7 cellular contexts compared by ENCODE assay signal in the genomic region with DNA sequence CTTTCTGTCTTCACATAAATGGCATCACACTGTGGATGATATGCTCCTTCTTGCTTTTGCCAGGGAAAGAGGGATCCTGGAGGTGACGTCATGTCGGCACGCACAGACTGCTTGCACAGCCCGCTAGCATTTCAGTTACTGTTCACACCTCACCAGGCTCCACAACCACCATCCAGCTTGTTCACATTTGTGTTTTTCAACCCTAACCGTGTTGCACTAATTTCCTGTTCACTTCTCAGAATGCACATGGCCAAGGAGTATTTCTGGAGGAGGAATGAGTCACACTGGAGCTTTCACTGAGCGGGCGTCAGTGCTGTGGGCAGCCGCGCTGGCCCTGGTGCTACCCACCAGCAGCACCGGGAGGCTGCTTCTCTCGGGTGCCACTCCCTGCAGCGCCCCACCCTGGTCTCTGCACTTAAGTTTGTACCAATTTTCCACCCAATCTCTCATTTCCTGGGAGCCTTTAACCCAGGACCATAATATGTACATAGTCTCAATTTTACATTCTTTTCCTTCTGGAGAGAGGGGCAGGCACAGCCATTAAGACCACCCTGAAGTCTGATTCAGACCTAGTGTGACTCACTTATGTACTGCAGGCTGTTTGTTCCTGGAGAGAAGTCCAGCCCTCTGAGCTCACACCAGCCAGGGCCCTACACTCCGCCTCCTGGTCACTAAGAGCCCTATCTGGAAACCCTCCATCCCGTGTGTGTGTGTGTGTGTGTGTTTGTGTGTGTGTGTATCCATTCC.
DNase-seq lines count a peak whose midpoint lies in the region; ATAC-seq lines count a peak whose summit lies in the region.

No MANE protein-coding gene starts in this region.

- H3K4me3 Mint-ChIP-seq in naive thymus-derived CD8-positive, alpha-beta T cell = peak overlapping the region; percentile 32 to 83 (median 72)

- peak; percentile 63 for DNase-seq in activated CD4-positive, alpha-beta T cell treated with anti-CD3 and anti-CD28 coated beads, Interleukin-2, amount 50 U/mL, for 1 hour
- DNase-seq in effector memory CD4-positive, alpha-beta T cell = peak; percentile 43 to 63 (median 55)
- DNase-seq in naive thymus-derived CD8-positive, alpha-beta T cell = peak in 6 of 10 donors; percentile 18 to 60 (median 46)
- DNase-seq in inferior parietal cortex (ENCODE audit: extremely low spot score) = no peak

- POLR2A ChIA-PET in naive thymus-derived CD8-positive, alpha-beta T cell (lab: Charles Lee) = interaction anchor here (0.7 to 3.2 kb wide), 5 partner anchors 13 to 144 kb away, joined by 3 to 18 read pairs (median 3); partner anchors contain the start of gene MBP

- peaks cover 0 to 3% (median 0%) of the 10 kb centered on the region in 9 donors for H3K9me3 Mint-ChIP-seq in naive thymus-derived CD8-positive, alpha-beta T cell

- peaks cover 6 to 60% (median 18%) of the 10 kb centered on the region in 3 donors for H3K36me3 Mint-ChIP-seq in naive thymus-derived CD8-positive, alpha-beta T cell

- peak overlapping the region; percentile 75 to 98 (median 94) for H3K27ac Mint-ChIP-seq in naive thymus-derived CD8-positive, alpha-beta T cell

- H3K4me3 ChIP-seq in effector memory CD4-positive, alpha-beta T cell (ENCODE audit: insufficient read depth, low read depth, low read length, poor library complexity, severe bottlenecking) = peak overlapping the region; percentile 14

- H3K27ac ChIP-seq in KOPT-K1 (ENCODE audit: low read depth, low read length, poor library complexity, severe bottlenecking) = peak overlapping the region; percentile 63
- H3K27ac ChIP-seq in effector memory CD4-positive, alpha-beta T cell (ENCODE audit: insufficient read depth, low read length, poor library complexity, severe bottlenecking) = peak overlapping the region; percentile 93
- H3K27ac ChIP-seq in temporal lobe (ENCODE audit: low read depth, low read length) = peak overlapping the region; percentile 79

- H3K36me3 ChIP-seq in KOPT-K1 (ENCODE audit: insufficient read depth, low read length) = no peaks in the 10 kb centered on the region
- H3K36me3 ChIP-seq in effector memory CD4-positive, alpha-beta T cell (ENCODE audit: control insufficient read depth, insufficient read depth, low read length) = peaks cover 5% of the 10 kb centered on the region

- ATAC-seq in GM19452 (IDR thresholded peaks at IDR 0.05; ENCODE audit: unreplicated experiment) = peak; percentile 23
- peak; percentile 9 to 30 for ATAC-seq in naive thymus-derived CD8-positive, alpha-beta T cell

- H3K9me3 ChIP-seq in KOPT-K1 (ENCODE audit: insufficient read depth, low read length, poor library complexity, severe bottlenecking) = no peaks in the 10 kb centered on the region
- no peaks in the 10 kb centered on the region for H3K9me3 ChIP-seq in effector memory CD4-positive, alpha-beta T cell (ENCODE audit: control insufficient read depth, low read length)

- peaks cover 50 to 100% (median 91%) of the 10 kb centered on the region in 4 donors for H3K4me1 Mint-ChIP-seq in naive thymus-derived CD8-positive, alpha-beta T cell

- H3K27me3 Mint-ChIP-seq in naive thymus-derived CD8-positive, alpha-beta T cell = no peaks in the 10 kb centered on the region

- no peaks in the 10 kb centered on the region for H3K27me3 ChIP-seq in effector memory CD4-positive, alpha-beta T cell (replicated peaks; ENCODE audit: control insufficient read depth, insufficient read depth, low read length, poor library complexity, severe bottlenecking)

- H3K4me1 ChIP-seq in effector memory CD4-positive, alpha-beta T cell (ENCODE audit: control insufficient read depth, insufficient read depth, low read length, poor library complexity, severe bottlenecking) = peaks cover 95% of the 10 kb centered on the region
